In the genomic region with DNA sequence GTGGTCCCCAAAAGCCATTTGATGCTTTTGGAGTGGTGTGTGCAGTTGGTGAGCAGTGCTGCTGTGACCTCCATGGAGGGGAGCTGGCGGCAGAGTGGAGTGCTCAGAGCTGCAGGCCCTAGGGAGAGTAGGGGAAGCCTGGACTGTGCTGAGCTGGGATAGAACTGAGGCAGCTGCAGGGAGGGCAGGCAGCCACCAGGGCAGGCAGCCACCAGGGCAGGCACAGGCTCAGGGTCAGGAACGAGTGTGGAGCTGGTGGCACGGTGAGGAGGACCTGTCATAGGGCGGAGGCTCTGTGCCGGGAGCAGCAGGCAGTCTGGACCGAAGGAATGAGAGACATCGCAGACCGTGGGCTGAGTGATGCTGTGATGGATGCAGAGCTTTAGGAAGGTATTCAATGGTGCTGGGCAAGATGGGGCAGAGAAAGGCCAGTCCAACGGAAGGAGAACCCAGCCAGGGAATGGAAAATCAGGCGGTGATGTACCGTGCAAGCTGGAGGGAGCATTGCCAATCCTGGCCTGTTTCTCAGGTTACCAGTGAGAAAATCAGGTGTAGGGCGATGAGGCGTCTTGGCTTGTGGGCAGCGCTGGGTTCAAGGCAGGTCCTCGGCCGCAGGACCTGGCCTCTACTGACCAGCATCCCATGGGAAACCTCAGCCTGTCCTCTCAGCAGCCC, we compare ENCODE assay signal across 1 cellular context.
TF ChIP-seq lines count a peak whose summit lies in the region.

No MANE protein-coding gene starts in this region.

TF ChIP-seq in HepG2, 621 proteins besides CTCF, POLR2A, EP300 and RAD21 (continued from another document):
- TF ChIP-seq ZNF12 (CRISPR knock-in tag; IDR thresholded peaks at IDR 0.05): no peak
- no peak for TF ChIP-seq ZSCAN20 (CRISPR knock-in tag; IDR thresholded peaks at IDR 0.05; ENCODE audit: borderline replicate concordance)
- no peak for TF ChIP-seq PCBP2 (optimal IDR thresholded peaks at IDR 0.05; ENCODE audit: low read depth, low read length, poor library complexity, severe bottlenecking)
- no peak for TF ChIP-seq MAFF (IDR thresholded peaks at IDR 0.05; ENCODE audit: low read depth, low read length)
- TF ChIP-seq, protein P1, sequence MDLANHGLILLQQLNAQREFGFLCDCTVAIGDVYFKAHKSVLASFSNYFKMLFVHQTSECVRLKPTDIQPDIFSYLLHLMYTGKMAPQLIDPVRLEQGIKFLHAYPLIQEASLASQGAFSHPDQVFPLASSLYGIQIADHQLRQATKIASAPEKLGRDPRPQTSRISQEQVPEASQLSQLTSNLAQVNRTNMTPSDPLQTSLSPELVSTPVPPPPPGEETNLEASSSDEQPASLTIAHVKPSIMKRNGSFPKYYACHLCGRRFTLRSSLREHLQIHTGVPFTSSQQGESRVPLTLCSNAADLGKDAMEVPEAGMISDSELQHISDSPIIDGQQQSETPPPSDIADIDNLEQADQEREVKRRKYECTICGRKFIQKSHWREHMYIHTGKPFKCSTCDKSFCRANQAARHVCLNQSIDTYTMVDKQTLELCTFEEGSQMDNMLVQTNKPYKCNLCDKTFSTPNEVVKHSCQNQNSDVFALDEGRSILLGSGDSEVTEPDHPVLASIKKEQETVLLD (CRISPR knock-in tag; IDR thresholded peaks at IDR 0.05; ENCODE audit: low read depth): no peak
- TF ChIP-seq ZNF598 (CRISPR knock-in tag; IDR thresholded peaks at IDR 0.05; ENCODE audit: borderline replicate concordance): no peak
- TF ChIP-seq, protein P2, sequence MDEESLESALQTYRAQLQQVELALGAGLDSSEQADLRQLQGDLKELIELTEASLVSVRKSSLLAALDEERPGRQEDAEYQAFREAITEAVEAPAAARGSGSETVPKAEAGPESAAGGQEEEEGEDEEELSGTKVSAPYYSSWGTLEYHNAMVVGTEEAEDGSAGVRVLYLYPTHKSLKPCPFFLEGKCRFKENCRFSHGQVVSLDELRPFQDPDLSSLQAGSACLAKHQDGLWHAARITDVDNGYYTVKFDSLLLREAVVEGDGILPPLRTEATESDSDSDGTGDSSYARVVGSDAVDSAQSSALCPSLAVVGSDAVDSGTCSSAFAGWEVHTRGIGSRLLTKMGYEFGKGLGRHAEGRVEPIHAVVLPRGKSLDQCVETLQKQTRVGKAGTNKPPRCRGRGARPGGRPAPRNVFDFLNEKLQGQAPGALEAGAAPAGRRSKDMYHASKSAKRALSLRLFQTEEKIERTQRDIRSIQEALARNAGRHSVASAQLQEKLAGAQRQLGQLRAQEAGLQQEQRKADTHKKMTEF (CRISPR knock-in tag; IDR thresholded peaks at IDR 0.05): no peak
- TF ChIP-seq, protein P3, sequence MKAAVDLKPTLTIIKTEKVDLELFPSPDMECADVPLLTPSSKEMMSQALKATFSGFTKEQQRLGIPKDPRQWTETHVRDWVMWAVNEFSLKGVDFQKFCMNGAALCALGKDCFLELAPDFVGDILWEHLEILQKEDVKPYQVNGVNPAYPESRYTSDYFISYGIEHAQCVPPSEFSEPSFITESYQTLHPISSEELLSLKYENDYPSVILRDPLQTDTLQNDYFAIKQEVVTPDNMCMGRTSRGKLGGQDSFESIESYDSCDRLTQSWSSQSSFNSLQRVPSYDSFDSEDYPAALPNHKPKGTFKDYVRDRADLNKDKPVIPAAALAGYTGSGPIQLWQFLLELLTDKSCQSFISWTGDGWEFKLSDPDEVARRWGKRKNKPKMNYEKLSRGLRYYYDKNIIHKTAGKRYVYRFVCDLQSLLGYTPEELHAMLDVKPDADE (CRISPR knock-in tag; IDR thresholded peaks at IDR 0.05): no peak
- no peak for TF ChIP-seq MXD4 (CRISPR knock-in tag; IDR thresholded peaks at IDR 0.05)
- TF ChIP-seq ZFP36 (IDR thresholded peaks at IDR 0.05; ENCODE audit: borderline replicate concordance, low read depth, low read length, partially characterized antibody): no peak
- no peak for TF ChIP-seq KAT2B (IDR thresholded peaks at IDR 0.05; ENCODE audit: borderline replicate concordance, low read depth, low read length)
